8 cellular contexts compared by ENCODE assay signal in the genomic region with DNA sequence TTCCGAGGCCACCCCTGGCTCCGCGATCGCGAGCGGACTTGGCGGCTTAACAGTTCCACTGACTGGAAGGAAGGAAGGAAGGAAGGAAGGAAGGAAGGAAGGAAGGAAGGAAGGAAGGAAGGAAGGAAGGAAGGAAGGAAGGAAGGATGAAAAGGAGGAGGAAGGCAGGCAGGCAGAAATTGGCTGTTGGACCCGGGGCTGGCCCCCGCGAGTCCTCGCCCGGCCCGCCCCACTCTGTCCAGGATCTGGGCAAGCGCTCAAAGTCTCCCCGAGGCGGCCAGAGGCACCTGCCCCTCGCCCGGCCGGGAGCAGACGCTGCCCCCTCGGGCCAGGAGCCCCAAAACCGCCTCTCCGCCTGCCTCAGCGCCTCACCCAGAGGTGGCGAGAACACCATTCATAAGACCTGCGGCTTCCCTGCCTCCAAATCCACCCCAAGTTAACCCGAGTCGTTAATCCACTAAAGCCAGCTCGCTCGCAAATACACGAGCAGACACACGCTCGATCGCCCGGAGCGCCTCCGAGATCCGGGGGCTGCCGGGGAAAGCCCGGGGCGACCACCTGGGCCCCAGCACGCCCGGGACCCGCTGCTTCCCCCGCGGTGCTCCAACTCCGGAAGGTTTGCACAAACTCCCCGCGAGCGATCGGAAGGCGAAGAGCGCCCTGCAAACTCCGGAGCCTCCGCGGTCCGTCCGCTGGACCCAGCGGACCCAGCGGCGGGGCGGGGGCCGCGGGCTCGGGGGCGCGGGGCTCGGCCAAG. TPM values are rescaled to one million over a fixed set of nuclear protein-coding genes. Genes with fewer than 3 reads are reported as not detected.
DNase-seq lines count a peak whose midpoint lies in the region; ATAC-seq, FAIRE-seq and TF ChIP-seq lines count a peak whose summit lies in the region.

No MANE protein-coding gene starts in this region.

- H3K9me2 ChIP-seq in HCT116 (ENCODE audit: insufficient read depth): no peaks in the 10 kb centered on the region

- FAIRE-seq in kidney (lab: Jason Lieb, UNC): no peak

- peaks cover 9 to 23% of the 10 kb centered on the region in 2 experiments; a peak in 2 of 4 replicates for H3K4me1 ChIP-seq in HCT116 (ENCODE audit: control insufficient read depth in 1 of 2, insufficient read depth in 2 of 2, low read length in 2 of 2)
- H3K4me1 ChIP-seq in SJSA1 (replicated peaks): peaks cover 28% of the 10 kb centered on the region
- peaks cover 19% of the 10 kb centered on the region for H3K4me1 ChIP-seq in mammary epithelial cell (ENCODE audit: insufficient read depth, low read length)
- peaks cover 0 to 11% of the 10 kb centered on the region in 2 donors for H3K4me1 ChIP-seq in kidney (ENCODE audit: control insufficient read depth in 1 of 2, insufficient read depth in 1 of 2, low read depth in 1 of 2, low read length in 2 of 2)
- H3K4me1 ChIP-seq in smooth muscle cell (ENCODE audit: low read depth): peaks cover 49% of the 10 kb centered on the region

- RAD21 ChIA-PET in HCT116 (lab: Charles Lee; ENCODE audit: low non-redundant PET in 1 of 2, low total read pairs in 2 of 2, uncharacterized antibody in 2 of 2, unreplicated experiment in 2 of 2): no interaction called here

- no peaks in the 10 kb centered on the region for H4K20me1 ChIP-seq in HCT116 (ENCODE audit: insufficient read depth)
- H4K20me1 ChIP-seq in mammary epithelial cell (ENCODE audit: insufficient read depth, low read length): no peaks in the 10 kb centered on the region
- peaks cover 19% of the 10 kb centered on the region for H4K20me1 ChIP-seq in smooth muscle cell (ENCODE audit: low read depth)

- dilution Hi-C loops in mammary epithelial cell (cut with HindIII; ENCODE audit: low sequenced_read_pairs): no loop called here

- H3K9ac ChIP-seq in HCT116 (ENCODE audit: low read length) (no peak overlapping the region; the same call in 1 of the 2 replicates), mammary epithelial cell (ENCODE audit: insufficient read depth, low read length) (peak overlapping the region; percentile 1), kidney (ENCODE audit: low read length in 2 of 2) (peak overlapping the region in 1 of 2 donors; percentile 58), smooth muscle cell (ENCODE audit: low read depth) (peak overlapping the region; percentile 3)

- H3K27ac ChIP-seq in HCT116 (ENCODE audit: low read depth, low read length) (no peak overlapping the region), SJSA1 (no peak overlapping the region), mammary epithelial cell (ENCODE audit: insufficient read depth, low read depth, low read length) (no peak overlapping the region), kidney (ENCODE audit: low read depth in 2 of 2, low read length in 2 of 2) (no peak overlapping the region), smooth muscle cell (ENCODE audit: low read depth) (no peak overlapping the region)

- no peak for TF ChIP-seq RAD21 in HCT116 (IDR thresholded peaks at IDR 0.05; ENCODE audit: low read depth)

- no peaks in the 10 kb centered on the region for H3K79me2 ChIP-seq in HCT116 (ENCODE audit: insufficient read depth, low read length)
- H3K79me2 ChIP-seq in mammary epithelial cell (ENCODE audit: insufficient read depth, low read length): no peaks in the 10 kb centered on the region
- peaks cover 16% of the 10 kb centered on the region for H3K79me2 ChIP-seq in smooth muscle cell (ENCODE audit: low read depth)

- H2AFZ ChIP-seq in HCT116 (ENCODE audit: low read depth, low read length, poor library complexity, severe bottlenecking): no peak overlapping the region
- H2AFZ ChIP-seq in mammary epithelial cell (ENCODE audit: low read depth, low read length): peak overlapping the region; percentile 97
- peak overlapping the region; percentile 74 for H2AFZ ChIP-seq in smooth muscle cell (ENCODE audit: low read depth)

- H3K4me2 ChIP-seq in HCT116 (ENCODE audit: low read length) (peak overlapping the region; percentile 98), mammary epithelial cell (ENCODE audit: insufficient read depth, low read depth, low read length) (peak overlapping the region; percentile 99), smooth muscle cell (peak overlapping the region; percentile 88)

- peak overlapping the region; percentile 73 to 74 for H3K4me3 ChIP-seq in HCT116 (replicated peaks in 1 of 2; ENCODE audit: low read depth in 1 of 2, low read length in 2 of 2)
- peak overlapping the region; percentile 62 for H3K4me3 ChIP-seq in SJSA1
- peak overlapping the region; percentile 68 to 99 (median 94) for H3K4me3 ChIP-seq in mammary epithelial cell (replicated peaks in 1 of 3; ENCODE audit: insufficient read depth in 1 of 3, low read depth in 2 of 3, low read length in 3 of 3)
- H3K4me3 ChIP-seq in kidney (ENCODE audit: low read length in 2 of 2): peak overlapping the region; percentile 64 to 81
- H3K4me3 ChIP-seq in smooth muscle cell: peak overlapping the region; percentile 96

- intact Hi-C loops in HCT116 (cut with micrococcal nuclease): no loop called here
- intact Hi-C loops in mammary epithelial cell (cut with micrococcal nuclease): loop anchor here (1.0 to 5.0 kb wide), 5 partner anchors 91 to 348 kb away; no protein-coding TSS in a partner anchor
- intact Hi-C loops in kidney (cut with DNase I): no loop called here

- ATAC-seq in HCT116 (peak; percentile 5), HG02870 (IDR thresholded peaks at IDR 0.05; ENCODE audit: unreplicated experiment) (no peak)

- 7% methylated on average over 7 of the region's 68 CpGs for WGBS in mammary epithelial cell (ENCODE audit: low coverage, missing lambda C conversion rate)
- 2% methylated on average over 43 of the region's 68 CpGs for WGBS in smooth muscle cell (ENCODE audit: low lambda C conversion rate)

- in situ Hi-C loops in mammary epithelial cell (cut with MboI; ENCODE audit: low sequenced_read_pairs in 2 of 2): no loop called here

- CTCF ChIA-PET in HCT116 (lab: Charles Lee) (interaction anchor here (1.4 to 3.0 kb wide), 2 partner anchors 12 to 379 kb away, joined by 10 to 23 read pairs; no protein-coding TSS in a partner anchor), mammary epithelial cell (lab: Charles Lee; ENCODE audit: low non-redundant PET) (no interaction called here)

- no peaks in the 10 kb centered on the region for H3K9me3 ChIP-seq in HCT116 (ENCODE audit: control insufficient read depth in 1 of 2, insufficient read depth in 1 of 2, low read depth in 1 of 2, low read length in 2 of 2)
- H3K9me3 ChIP-seq in SJSA1 (replicated peaks): no peaks in the 10 kb centered on the region
- H3K9me3 ChIP-seq in mammary epithelial cell (replicated peaks; ENCODE audit: insufficient read depth, low read length): no peaks in the 10 kb centered on the region
- H3K9me3 ChIP-seq in kidney (ENCODE audit: control insufficient read depth in 1 of 2, low read length in 2 of 2): no peaks in the 10 kb centered on the region
- H3K9me3 ChIP-seq in smooth muscle cell (replicated peaks; ENCODE audit: low read depth): no peaks in the 10 kb centered on the region

- no peak for TF ChIP-seq CTCF in HCT116 (IDR thresholded peaks at IDR 0.05 in 2 of 3, conservative IDR thresholded peaks at IDR 0.05 in 1 of 3; ENCODE audit: borderline replicate concordance in 1 of 3, insufficient read depth in 1 of 3, low read depth in 2 of 3, low read length in 2 of 3)
- TF ChIP-seq CTCF in mammary epithelial cell (conservative IDR thresholded peaks at IDR 0.05 in 1 of 2, IDR thresholded peaks at IDR 0.05 in 1 of 2; ENCODE audit: extremely low read depth in 1 of 2, insufficient read depth in 1 of 2, low read depth in 1 of 2, low read length in 2 of 2): no peak
- TF ChIP-seq CTCF in kidney (IDR thresholded peaks at IDR 0.05; ENCODE audit: borderline replicate concordance, extremely low read depth, insufficient read depth): no peak
- TF ChIP-seq CTCF in smooth muscle cell (IDR thresholded peaks at IDR 0.05; ENCODE audit: borderline replicate concordance, insufficient read depth, poor library complexity, severe bottlenecking): no peak

- TF ChIP-seq POLR2A in HCT116 (IDR thresholded peaks at IDR 0.05; ENCODE audit: borderline replicate concordance, extremely low read depth, insufficient read depth, insufficient read length): no peak

- DNase-seq in Daoy (ENCODE audit: low read depth) (peak; percentile 58), HCT116 (ENCODE audit: low read depth, low spot score) (no peak), SJSA1 (ENCODE audit: low read depth in 1 of 2, low spot score in 2 of 2) (peak in 1 of 2 experiments; percentile 37), mammary epithelial cell (peak; percentile 37), kidney (peak; percentile 71), smooth muscle cell (lab: John Stamatoyannopoulos, UW; ENCODE audit: unreplicated experiment) (no peak), SK-N-DZ (ENCODE audit: low spot score) (no peak)

- BruUV-seq in HCT116 (replicated peaks; lab: Mats Ljungman, UMichigan): no TSS peak
- no TSS peak for BruUV-seq in mammary epithelial cell (replicated peaks; lab: Mats Ljungman, UMichigan)

- no peaks in the 10 kb centered on the region for H3F3A ChIP-seq in smooth muscle cell (ENCODE audit: low read depth)

- H3K36me3 ChIP-seq in HCT116 (ENCODE audit: control insufficient read depth in 1 of 2, insufficient read depth in 2 of 2, low read length in 2 of 2): no peaks in the 10 kb centered on the region
- no peaks in the 10 kb centered on the region for H3K36me3 ChIP-seq in SJSA1
- H3K36me3 ChIP-seq in mammary epithelial cell (ENCODE audit: insufficient read depth, low read length): no peaks in the 10 kb centered on the region
- no peaks in the 10 kb centered on the region for H3K36me3 ChIP-seq in kidney (ENCODE audit: control insufficient read depth in 1 of 2, insufficient read depth in 2 of 2, low read length in 2 of 2)
- no peaks in the 10 kb centered on the region for H3K36me3 ChIP-seq in smooth muscle cell (ENCODE audit: low read depth)

- H3K27me3 ChIP-seq in HCT116 (ENCODE audit: insufficient read depth, low read length) (peaks cover 9% of the 10 kb centered on the region; the same call in 1 of the 2 replicates), SJSA1 (replicated peaks) (peaks cover 19% of the 10 kb centered on the region), mammary epithelial cell (ENCODE audit: insufficient read depth, low read length) (no peaks in the 10 kb centered on the region), smooth muscle cell (ENCODE audit: low read depth) (peaks cover 38% of the 10 kb centered on the region)

- POLR2A ChIA-PET in HCT116 (lab: Charles Lee): interaction anchor here (1.4 kb wide), 1 partner anchor 379 kb away, joined by 4 read pairs; no protein-coding TSS in a partner anchor

RNA-seq across cellular contexts. Expression of a gene that starts 0.8 kb away (rescaled TPM):
- total RNA-seq in Daoy (2014; rRNA removed; shearing (Covaris generic)): 5.0 and 6.4 TPM in 2 replicates
- total RNA-seq in HCT116 (2021; ENCODE audit: unreplicated experiment) (0.27 TPM), mammary epithelial cell (1 to 10 TPM; 1.8 to 1.9 TPM), kidney (2.8 TPM), smooth muscle cell (10.8 and 12.6 TPM in 2 replicates)
- 0.11 and 0.25 TPM in 2 replicates for polyA plus RNA-seq in HCT116 (2012)
- 0.53 and 2.1 TPM in 2 replicates for total RNA-seq in SJSA1 (2014; rRNA removed; shearing (Covaris generic))
- polyA plus RNA-seq in mammary epithelial cell (0.57 TPM), kidney (ENCODE audit: insufficient read depth, low read depth, low replicate concordance) (2.3 TPM), smooth muscle cell (3.6 and 4.9 TPM in 2 replicates)
- 3.2 TPM for polyA minus RNA-seq in mammary epithelial cell
- polyA plus RNA-seq in SK-N-DZ (2014; cell fraction: cytosol; rRNA removed): 0.08 and 0.36 TPM in 2 replicates
- 0.95 and 6.7 TPM in 2 replicates for polyA plus RNA-seq in SK-N-DZ (2014; cell fraction: nucleus; rRNA removed)

RNA-seq across cellular contexts. Expression of a gene that starts 33.2 kb away (rescaled TPM):
- 19.8 and 33.4 TPM in 2 replicates for total RNA-seq in Daoy (2014; rRNA removed; shearing (Covaris generic))
- total RNA-seq in HCT116 (2021; ENCODE audit: unreplicated experiment): 19.3 TPM
- polyA plus RNA-seq in HCT116 (2012): 10.4 and 10.7 TPM in 2 replicates
- 14.4 and 24.2 TPM in 2 replicates for total RNA-seq in SJSA1 (2014; rRNA removed; shearing (Covaris generic))
- 10 to 100 TPM; 24.1 to 46.7 TPM for total RNA-seq in mammary epithelial cell
- polyA plus RNA-seq in mammary epithelial cell: 28.2 TPM
- polyA minus RNA-seq in mammary epithelial cell: 37.1 TPM
- total RNA-seq in kidney: 23.1 TPM
- polyA plus RNA-seq in kidney (ENCODE audit: insufficient read depth, low read depth, low replicate concordance): 11.0 TPM
- 9.2 and 13.2 TPM in 2 replicates for total RNA-seq in smooth muscle cell
- 7.6 and 8.2 TPM in 2 replicates for polyA plus RNA-seq in smooth muscle cell
- 28.2 and 49.8 TPM in 2 replicates for polyA plus RNA-seq in SK-N-DZ (2014; cell fraction: cytosol; rRNA removed)
- polyA plus RNA-seq in SK-N-DZ (2014; cell fraction: nucleus; rRNA removed): 39.9 and 79.4 TPM in 2 replicates

Comparison
In these comparisons a context has a peak if more than half of its experiments do, and no peak if none do; other contexts are left out.
1. DNase-seq: peak in Daoy (single experiment), mammary epithelial cell (single experiment) and kidney (single experiment); none in HCT116 (single experiment), smooth muscle cell (single experiment) and SK-N-DZ (single experiment).
2. Peak in every context shown above with its lines, with median percentiles within 50 percentile points of each other: H3K4me2 ChIP-seq and H3K4me3 ChIP-seq.